In genomic region chr3:36957862-36958686, GRCh38 we compare ENCODE assay signal across 10 cellular contexts. TPM values are rescaled to one million over a fixed set of nuclear protein-coding genes. Genes with fewer than 3 reads are reported as not detected.
DNase-seq lines count a peak whose midpoint lies in the region; ATAC-seq, FAIRE-seq and TF ChIP-seq lines count a peak whose summit lies in the region.
"Had no signal": no experiment of that assay in that cellular context is flagged by ENCODE, and none has a peak within 500 bp of the region (broad histone marks: within the 10 kb centered on the region; RNA-seq: fewer than 3 reads in every experiment).

No MANE protein-coding gene starts in this region.

- DNase-seq in AG08395 (ENCODE audit: low spot score) (peak; percentile 61), HFF-Myc (ENCODE audit: extremely low read depth, low read depth) (peak; percentile 9), left colon (no peak), GOT3 (lab: John Stamatoyannopoulos, UW) (no peak), NCI-H446 treated with DMSO at 0.1 percent for 48 hours (lab: John Stamatoyannopoulos, UW) (no peak), GM19239 (ENCODE audit: insufficient read length, low spot score) (no peak)
- DNase-seq in central memory CD4-positive, alpha-beta T cell = no peak

- H3K27ac Mint-ChIP-seq in activated T-helper 17 cell treated with anti-CD3 and anti-CD28 coated beads, Interleukin-2, amount 50 U/mL, for 72 hours = no peak overlapping the region
- H3K27ac Mint-ChIP-seq: stimulated activated naive CD8-positive, alpha-beta T cell treated with anti-CD3 and anti-CD28 coated beads, Interleukin-15, Interleukin-2, amounts not matched to agents 100 ng/mL and 50 ng/mL, for 24 hours had no signal

- intact Hi-C loops in left colon (cut with DNase I, micrococcal nuclease) = loop anchor here in 1 of 2 donors (10.0 kb wide), 1 partner anchor 223 kb away; no protein-coding TSS in a partner anchor

- no peaks in the 10 kb centered on the region for H3K27me3 Mint-ChIP-seq in activated T-helper 17 cell treated with anti-CD3 and anti-CD28 coated beads, Interleukin-2, amount 50 U/mL, for 72 hours
- H3K27me3 Mint-ChIP-seq: stimulated activated naive CD8-positive, alpha-beta T cell treated with anti-CD3 and anti-CD28 coated beads, Interleukin-15, Interleukin-2, amounts not matched to agents 100 ng/mL and 50 ng/mL, for 24 hours had no signal

- H3K4me3 ChIP-seq in HFF-Myc (replicated peaks; ENCODE audit: low read depth, low read length) = no peak overlapping the region

- peak overlapping the region; percentile 7 for H3K4me3 Mint-ChIP-seq in activated T-helper 17 cell treated with anti-CD3 and anti-CD28 coated beads, Interleukin-2, amount 50 U/mL, for 72 hours
- H3K4me3 Mint-ChIP-seq: H9; stimulated activated naive CD8-positive, alpha-beta T cell treated with anti-CD3 and anti-CD28 coated beads, Interleukin-15, Interleukin-2, amounts not matched to agents 100 ng/mL and 50 ng/mL, for 24 hours had no signal

- ATAC-seq in activated T-helper 17 cell treated with anti-CD3 and anti-CD28 coated beads, Interleukin-2, amount 50 U/mL, for 72 hours (replicated peaks) = peak; percentile 79
- ATAC-seq in left colon = peak; percentile 63

- H3K4me1 Mint-ChIP-seq in activated T-helper 17 cell treated with anti-CD3 and anti-CD28 coated beads, Interleukin-2, amount 50 U/mL, for 72 hours = peaks cover 9% of the 10 kb centered on the region

- no peak for FAIRE-seq in GM19239 (lab: Jason Lieb, UNC)

- TF ChIP-seq CTCF in HFF-Myc (IDR thresholded peaks at IDR 0.05; ENCODE audit: low read depth, low read length, missing control alignments) = no peak

- no peaks in the 10 kb centered on the region for H3K36me3 Mint-ChIP-seq in activated T-helper 17 cell treated with anti-CD3 and anti-CD28 coated beads, Interleukin-2, amount 50 U/mL, for 72 hours (ENCODE audit: low read depth)

- H3K9me3 Mint-ChIP-seq in activated T-helper 17 cell treated with anti-CD3 and anti-CD28 coated beads, Interleukin-2, amount 50 U/mL, for 72 hours = no peaks in the 10 kb centered on the region
- H3K9me3 Mint-ChIP-seq: H9; stimulated activated naive CD8-positive, alpha-beta T cell treated with anti-CD3 and anti-CD28 coated beads, Interleukin-15, Interleukin-2, amounts not matched to agents 100 ng/mL and 50 ng/mL, for 24 hours had no signal

RNA-seq across cellular contexts. Expression of gene TRANK1, which starts 13.2 kb away (rescaled TPM):
- total RNA-seq in activated T-helper 17 cell treated with anti-CD3 and anti-CD28 coated beads, Interleukin-2, amount 50 U/mL, for 72 hours = 10 to 100 TPM; 12.3 to 12.8 TPM
- 100 to 1,000 TPM in 1 of 2 donors, 10 to 100 TPM in 1; 54.0 to 144 TPM for total RNA-seq in left colon

RNA-seq across cellular contexts. Expression of gene EPM2AIP1, which starts 34.9 kb away (rescaled TPM):
- 10 to 100 TPM; 14.8 to 21.0 TPM for total RNA-seq in activated T-helper 17 cell treated with anti-CD3 and anti-CD28 coated beads, Interleukin-2, amount 50 U/mL, for 72 hours
- 10 to 100 TPM; 11.8 to 12.1 TPM for total RNA-seq in left colon

RNA-seq across cellular contexts. Expression of gene MLH1, which starts 35.2 kb away (rescaled TPM):
- 10 to 100 TPM; 47.5 to 62.2 TPM for total RNA-seq in activated T-helper 17 cell treated with anti-CD3 and anti-CD28 coated beads, Interleukin-2, amount 50 U/mL, for 72 hours
- 10 to 100 TPM; 17.3 TPM for total RNA-seq in left colon

Comparison
In these comparisons a context has a peak if more than half of its experiments do, and no peak if none do; other contexts are left out.
1. DNase-seq: peak in AG08395 (single experiment) and HFF-Myc (single experiment); none in left colon (0 of 2), GOT3 (single experiment), central memory CD4-positive, alpha-beta T cell (single experiment), NCI-H446 treated with DMSO at 0.1 percent for 48 hours (single experiment) and GM19239 (single experiment).